In the genomic region with DNA sequence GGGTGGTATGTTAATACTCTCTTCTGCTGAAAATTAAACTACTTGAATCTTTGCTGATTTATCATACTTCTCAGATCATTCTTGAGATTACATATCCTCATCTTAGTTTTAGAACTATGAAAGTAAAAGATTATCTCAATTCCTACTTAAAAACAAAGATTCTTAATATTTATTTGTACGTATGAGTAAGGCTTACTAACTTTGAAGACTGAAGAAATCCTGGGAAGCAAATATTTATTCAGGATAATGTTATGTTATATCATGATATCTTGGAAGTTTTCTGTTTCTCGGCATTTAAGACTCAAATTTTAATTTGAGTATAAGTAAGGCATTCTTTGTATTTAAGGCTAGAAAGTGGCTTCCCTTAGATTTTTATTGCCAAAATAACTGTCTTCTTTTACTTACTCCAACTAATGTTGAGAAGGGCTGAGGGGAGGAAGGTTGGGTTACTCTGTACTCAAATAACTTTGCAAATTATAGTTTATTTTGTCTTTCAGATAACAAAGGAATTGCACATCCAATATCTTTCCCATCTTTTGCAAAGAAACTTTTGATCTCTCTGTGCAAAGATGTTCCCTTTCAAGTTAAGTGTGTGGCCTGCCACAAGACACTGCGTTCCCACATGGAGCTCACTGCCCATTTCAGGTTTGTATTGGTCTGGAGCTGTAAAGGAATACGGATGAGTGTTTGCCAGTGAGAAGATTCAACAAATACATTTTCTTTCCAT, we compare ENCODE assay signal across 21 cellular contexts.
"Had no signal": no experiment of that assay in that cellular context is flagged by ENCODE, and none has a peak within 500 bp of the region (broad histone marks: within the 10 kb centered on the region; RNA-seq: fewer than 3 reads in every experiment).

No MANE protein-coding gene starts in this region.

- H3K9me3 ChIP-seq: MG63, Peyer's patch, SJSA1 had no signal

- DNase-seq: Karpas-422, KG1, MG63, NCI-H1092, NCI-H1105 treated with DMSO at 0.1 percent for 48 hours, NCI-H1417 treated with DMSO at 0.1 percent for 48 hours, NCI-H146, NCI-H1694 treated with DMSO at 0.1 percent for 48 hours, NCI-H1930, NCI-H2081, NCI-H2107, NCI-H2227 treated with DMSO at 0.1 percent for 48 hours, NCI-H524, NCI-H526 treated with DMSO at 0.1 percent for 48 hours, NCI-H774, Peyer's patch, Right ventricle myocardium superior, RPMI8226, SIG-M5 had no signal

- H3K4me1 ChIP-seq: Peyer's patch had no signal

- H3K27ac ChIP-seq: Peyer's patch, SJSA1, SK-N-MC had no signal

- H3K4me3 ChIP-seq: MG63, Peyer's patch, SJSA1, SK-N-MC had no signal

- H3K27me3 ChIP-seq: MG63, Peyer's patch, SJSA1 had no signal
